ENCODE assay signal across 8 cellular contexts in the genomic region with DNA sequence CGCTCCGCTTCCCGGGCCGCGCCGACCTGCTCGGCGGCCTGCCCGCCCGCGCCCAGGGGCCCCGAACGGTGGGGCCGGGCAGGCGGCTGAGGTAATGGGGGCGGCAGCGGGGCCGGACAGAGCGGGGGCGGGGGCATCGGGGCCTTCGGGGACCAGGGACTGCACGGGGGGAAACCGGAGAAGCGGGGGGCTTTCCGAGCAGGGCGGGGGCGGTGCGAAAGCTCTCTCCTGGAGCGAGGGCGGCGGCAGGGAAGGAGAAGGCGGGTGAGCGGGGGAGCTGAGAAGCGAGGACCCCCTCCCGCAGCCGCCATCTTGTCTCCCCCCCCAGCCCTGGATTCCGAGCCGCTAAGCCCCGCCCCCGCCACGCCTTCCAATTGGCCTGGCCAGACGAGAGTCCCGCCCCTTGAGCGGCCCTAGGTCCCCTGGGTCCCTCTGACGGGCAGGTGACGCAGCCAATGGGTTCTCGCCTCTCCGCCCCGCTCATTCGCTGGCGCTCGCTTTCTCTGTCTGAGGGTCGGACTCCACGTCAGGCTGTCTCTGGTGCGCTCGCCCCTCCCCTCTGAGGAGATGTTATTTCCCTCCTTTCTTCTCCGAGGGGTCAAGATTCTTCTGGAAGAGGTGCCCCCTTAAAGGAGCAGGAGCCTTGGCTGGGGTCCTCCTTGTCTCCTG. TPM values are rescaled to one million over a fixed set of nuclear protein-coding genes. Genes with fewer than 3 reads are reported as not detected.
DNase-seq lines count a peak whose midpoint lies in the region; ATAC-seq and TF ChIP-seq lines count a peak whose summit lies in the region.

No MANE protein-coding gene starts in this region.

- H3K27ac Mint-ChIP-seq in T-helper 1 cell treated with Interleukin-12 subunit alpha and Interleukin-12 subunit beta and Interleukin-4 antibody, amounts not matched to agents 30 μg/mL and 1 μg/mL, for 36 hours = peak overlapping the region; percentile 90

- H3K27me3 ChIP-seq in prostate gland (replicated peaks; ENCODE audit: insufficient read depth) = no peaks in the 10 kb centered on the region

- peaks cover 6% of the 10 kb centered on the region for H3K4me1 ChIP-seq in prostate gland (replicated peaks)
- no peaks in the 10 kb centered on the region for H3K4me1 ChIP-seq in urinary bladder (ENCODE audit: insufficient read depth)

- H3K27ac ChIP-seq in prostate gland = peak overlapping the region; percentile 96 to 99
- H3K27ac ChIP-seq in urinary bladder (ENCODE audit: low read depth) = peak overlapping the region; percentile 98

- H3K9me3 Mint-ChIP-seq in T-helper 1 cell treated with Interleukin-12 subunit alpha and Interleukin-12 subunit beta and Interleukin-4 antibody, amounts not matched to agents 30 μg/mL and 1 μg/mL, for 36 hours = peaks cover 3% of the 10 kb centered on the region

- H3K27me3 Mint-ChIP-seq in T-helper 1 cell treated with Interleukin-12 subunit alpha and Interleukin-12 subunit beta and Interleukin-4 antibody, amounts not matched to agents 30 μg/mL and 1 μg/mL, for 36 hours (ENCODE audit: low read depth) = peaks cover 5% of the 10 kb centered on the region

- H3K4me3 ChIP-seq in prostate gland (peak overlapping the region; percentile 81 to 89), urinary bladder (ENCODE audit: low read depth, low read length) (peak overlapping the region; percentile 94)

- no peaks in the 10 kb centered on the region for H3K9me3 ChIP-seq in prostate gland

- H3K4me3 Mint-ChIP-seq in T-helper 1 cell treated with Interleukin-12 subunit alpha and Interleukin-12 subunit beta and Interleukin-4 antibody, amounts not matched to agents 30 μg/mL and 1 μg/mL, for 36 hours = peak overlapping the region; percentile 89

- 0% methylated on average over 34 of the region's 58 CpGs for WGBS in prostate gland
- under 1% methylated on average over 58 of the region's 58 CpGs for WGBS in urinary bladder

- H3K36me3 Mint-ChIP-seq in T-helper 1 cell treated with Interleukin-12 subunit alpha and Interleukin-12 subunit beta and Interleukin-4 antibody, amounts not matched to agents 30 μg/mL and 1 μg/mL, for 36 hours (ENCODE audit: low read depth) = peaks cover 20% of the 10 kb centered on the region

- peak; percentile 93 for ATAC-seq in GM18498 (IDR thresholded peaks at IDR 0.05; ENCODE audit: unreplicated experiment)
- peak; percentile 93 for ATAC-seq in HG02885 (IDR thresholded peaks at IDR 0.05; ENCODE audit: poor library complexity, unreplicated experiment)
- peak; percentile 97 for ATAC-seq in left ventricle myocardium superior

- TF ChIP-seq POLR2A in prostate gland (IDR thresholded peaks at IDR 0.05) = peak; percentile 61

- TF ChIP-seq CTCF in prostate gland (IDR thresholded peaks at IDR 0.05) = no peak

- H3K36me3 ChIP-seq in prostate gland (peaks cover 0 to 5% of the 10 kb centered on the region in 2 donors), urinary bladder (ENCODE audit: insufficient read depth) (no peaks in the 10 kb centered on the region)

- DNase-seq in NCI-H1694 (lab: John Stamatoyannopoulos, UW) (peak; percentile 88), amygdala (lab: John Stamatoyannopoulos, UW) (peak; percentile 41 to 99 (median 96)), left ventricle myocardium superior (peak; percentile 100), prostate gland (ENCODE audit: low spot score) (peak; percentile 98)

- intact Hi-C loops in left ventricle myocardium superior (cut with micrococcal nuclease) = no loop called here
- intact Hi-C loops in prostate gland (cut with DNase I) = loop anchor here (2.0 to 5.0 kb wide), 2 partner anchors 75 to 170 kb away; a partner anchor contains a TSS

- H3K4me1 Mint-ChIP-seq in T-helper 1 cell treated with Interleukin-12 subunit alpha and Interleukin-12 subunit beta and Interleukin-4 antibody, amounts not matched to agents 30 μg/mL and 1 μg/mL, for 36 hours (ENCODE audit: low read depth) = peaks cover 24% of the 10 kb centered on the region

RNA-seq across cellular contexts. Expression of a gene that starts 0.5 kb away (rescaled TPM):
- total RNA-seq in left ventricle myocardium superior = 23.5 TPM
- 10 to 100 TPM; 33.2 to 72.1 TPM for total RNA-seq in prostate gland
- total RNA-seq in urinary bladder = 15.3 TPM
- polyA plus RNA-seq in urinary bladder = 17.5 TPM

Comparison
In these comparisons a context has a peak if more than half of its experiments do, and no peak if none do; other contexts are left out.
1. Peak in every context shown above with its lines: DNase-seq, ATAC-seq, H3K4me3 ChIP-seq and H3K27ac ChIP-seq.